Comparison of ENCODE assay signal across 11 cellular contexts in the genomic region with DNA sequence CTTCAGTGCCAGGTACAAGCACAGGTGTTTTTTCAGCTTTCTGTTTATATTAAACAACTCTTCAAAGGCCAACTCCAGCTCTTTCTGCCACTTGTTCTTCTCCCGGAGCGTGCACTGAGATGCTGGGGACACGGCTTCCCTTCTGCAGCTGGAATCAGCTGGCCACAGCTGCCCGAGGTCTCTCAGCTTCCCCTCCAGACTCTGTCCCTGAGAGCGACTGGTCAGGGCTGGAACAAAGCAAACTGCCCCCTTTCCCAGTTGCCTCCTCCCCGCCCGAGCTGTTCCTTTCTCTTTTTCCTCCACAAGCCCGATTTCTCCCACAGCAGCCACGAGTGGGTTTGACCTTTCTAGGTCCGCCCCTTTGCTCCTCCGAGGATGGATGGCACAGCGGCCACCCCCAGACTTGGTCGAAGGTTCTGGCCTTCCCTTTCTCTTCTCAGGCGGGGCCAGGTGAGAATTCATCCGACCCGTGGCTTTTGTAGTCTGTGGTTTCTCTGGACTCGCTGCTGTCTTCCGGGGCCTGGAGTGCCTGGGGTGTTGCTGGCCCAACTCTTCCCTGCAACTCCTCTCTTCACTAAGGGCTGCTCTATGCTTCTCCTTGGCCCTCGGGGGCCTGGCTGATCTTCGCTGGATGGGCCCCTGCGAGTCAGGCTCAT. TPM values are rescaled to one million over a fixed set of nuclear protein-coding genes. Genes with fewer than 3 reads are reported as not detected.
DNase-seq lines count a peak whose midpoint lies in the region; ATAC-seq and TF ChIP-seq lines count a peak whose summit lies in the region.
"Had no signal": no experiment of that assay in that cellular context is flagged by ENCODE, and none has a peak within 500 bp of the region (broad histone marks: within the 10 kb centered on the region; RNA-seq: fewer than 3 reads in every experiment).

No MANE protein-coding gene starts in this region.

- no peak for DNase-seq in activated CD8-positive, alpha-beta memory T cell treated with anti-CD3 and anti-CD28 coated beads, Interleukin-2, amount 10 ng/mL, durations not matched to agents 7 days and 5 days
- no peak for DNase-seq in activated CD8-positive, alpha-beta memory T cell treated with anti-CD3 and anti-CD28 coated beads, Interleukin-2, amount 50 U/mL, for 48 hours
- DNase-seq in activated CD8-positive, alpha-beta T cell treated with anti-CD3 and anti-CD28 coated beads, Interleukin-2, amount 10 ng/mL, durations not matched to agents 7 days and 5 days, result no peak
- DNase-seq in Caco-2 (no peak), SIG-M5 (lab: John Stamatoyannopoulos, UW) (no peak), NCI-H2171 (lab: John Stamatoyannopoulos, UW) (no peak)
- DNase-seq: MG63, NCI-H2171 treated with DMSO at 0.1 percent for 48 hours, PC-9 had no signal

- H3K9me3 Mint-ChIP-seq in activated CD8-positive, alpha-beta memory T cell treated with anti-CD3 and anti-CD28 coated beads, Interleukin-2, amount 10 ng/mL, durations not matched to agents 7 days and 5 days (ENCODE audit: low read depth), result no peaks in the 10 kb centered on the region
- no peaks in the 10 kb centered on the region for H3K9me3 Mint-ChIP-seq in activated CD8-positive, alpha-beta T cell treated with anti-CD3 and anti-CD28 coated beads, Interleukin-2, amount 10 ng/mL, durations not matched to agents 7 days and 5 days (ENCODE audit: insufficient read depth)
- H3K9me3 Mint-ChIP-seq in Caco-2 (ENCODE audit: unreplicated experiment), result no peaks in the 10 kb centered on the region

- H3K27ac ChIP-seq in mucosa of rectum (ENCODE audit: low read depth in 2 of 2, low read length in 2 of 2), result peak overlapping the region; percentile 32 to 58
- peak overlapping the region; percentile 94 for H3K27ac ChIP-seq in temporal lobe (ENCODE audit: low read depth, low read length)
- H3K27ac ChIP-seq: PC-9 had no signal

- POLR2A ChIA-PET in activated CD8-positive, alpha-beta T cell treated with anti-CD3 and anti-CD28 coated beads, Interleukin-2, amount 10 ng/mL, durations not matched to agents 7 days and 5 days (lab: Charles Lee), result interaction anchor here (1.1 kb wide), 1 partner anchor 31 kb away, joined by 3 read pairs; no protein-coding TSS in a partner anchor
- POLR2A ChIA-PET in Caco-2 (lab: Charles Lee), result no interaction called here

- no peak overlapping the region for H3K4me3 Mint-ChIP-seq in activated CD8-positive, alpha-beta memory T cell treated with anti-CD3 and anti-CD28 coated beads, Interleukin-2, amount 10 ng/mL, durations not matched to agents 7 days and 5 days
- no peak overlapping the region for H3K4me3 Mint-ChIP-seq in activated CD8-positive, alpha-beta T cell treated with anti-CD3 and anti-CD28 coated beads, Interleukin-2, amount 10 ng/mL, durations not matched to agents 7 days and 5 days
- no peak overlapping the region for H3K4me3 Mint-ChIP-seq in Caco-2 (ENCODE audit: unreplicated experiment)

- H3K9me3 ChIP-seq in mucosa of rectum (ENCODE audit: control insufficient read depth in 2 of 2, low read length in 2 of 2), result no peaks in the 10 kb centered on the region
- no peaks in the 10 kb centered on the region for H3K9me3 ChIP-seq in Caco-2
- H3K9me3 ChIP-seq: MG63 had no signal

- CTCF ChIA-PET in activated CD8-positive, alpha-beta memory T cell treated with anti-CD3 and anti-CD28 coated beads, Interleukin-2, amount 10 ng/mL, durations not matched to agents 7 days and 5 days (lab: Charles Lee), result interaction anchor here (1.1 to 1.3 kb wide), 3 partner anchors 9 to 80 kb away, joined by 3 to 5 read pairs (median 5); no protein-coding TSS in a partner anchor
- CTCF ChIA-PET in activated CD8-positive, alpha-beta T cell treated with anti-CD3 and anti-CD28 coated beads, Interleukin-2, amount 10 ng/mL, durations not matched to agents 7 days and 5 days (lab: Charles Lee), result interaction anchor here (1.1 to 2.6 kb wide), 7 partner anchors 14 to 154 kb away, joined by 3 to 13 read pairs (median 3); no protein-coding TSS in a partner anchor
- CTCF ChIA-PET in Caco-2 (lab: Charles Lee), result no interaction called here

- H3K27ac Mint-ChIP-seq in activated CD8-positive, alpha-beta memory T cell treated with anti-CD3 and anti-CD28 coated beads, Interleukin-2, amount 10 ng/mL, durations not matched to agents 7 days and 5 days, result peak overlapping the region; percentile 21
- peak overlapping the region; percentile 89 for H3K27ac Mint-ChIP-seq in activated CD8-positive, alpha-beta T cell treated with anti-CD3 and anti-CD28 coated beads, Interleukin-2, amount 10 ng/mL, durations not matched to agents 7 days and 5 days
- no peak overlapping the region for H3K27ac Mint-ChIP-seq in Caco-2 (ENCODE audit: unreplicated experiment)

- peaks cover 10 to 21% of the 10 kb centered on the region in 2 donors for H3K4me1 ChIP-seq in mucosa of rectum (ENCODE audit: control insufficient read depth in 2 of 2, insufficient read depth in 2 of 2, low read length in 2 of 2)
- H3K4me1 ChIP-seq in Caco-2, result no peaks in the 10 kb centered on the region

- intact Hi-C loops in Caco-2 (cut with micrococcal nuclease; ENCODE audit: unreplicated experiment), result no loop called here

- H3K4me3 ChIP-seq in mucosa of rectum (ENCODE audit: low read length in 2 of 2), result no peak overlapping the region
- no peak overlapping the region for H3K4me3 ChIP-seq in Caco-2 (ENCODE audit: low read depth, low read length)
- H3K4me3 ChIP-seq: MG63, PC-9 had no signal

- no peak for ATAC-seq in activated CD8-positive, alpha-beta memory T cell treated with anti-CD3 and anti-CD28 coated beads, Interleukin-2, amount 10 ng/mL, durations not matched to agents 7 days and 5 days
- ATAC-seq in activated CD8-positive, alpha-beta T cell treated with anti-CD3 and anti-CD28 coated beads, Interleukin-2, amount 10 ng/mL, durations not matched to agents 7 days and 5 days, result no peak

- H3K9ac ChIP-seq in mucosa of rectum (ENCODE audit: low read depth in 1 of 2, low read length in 2 of 2), result no peak overlapping the region

- peaks cover 6% of the 10 kb centered on the region for H3K27me3 Mint-ChIP-seq in activated CD8-positive, alpha-beta memory T cell treated with anti-CD3 and anti-CD28 coated beads, Interleukin-2, amount 10 ng/mL, durations not matched to agents 7 days and 5 days
- H3K27me3 Mint-ChIP-seq in activated CD8-positive, alpha-beta T cell treated with anti-CD3 and anti-CD28 coated beads, Interleukin-2, amount 10 ng/mL, durations not matched to agents 7 days and 5 days (ENCODE audit: low read depth), result no peaks in the 10 kb centered on the region
- H3K27me3 Mint-ChIP-seq in Caco-2 (ENCODE audit: insufficient read depth, unreplicated experiment), result no peaks in the 10 kb centered on the region

- TF ChIP-seq CTCF in Caco-2 (IDR thresholded peaks at IDR 0.05; ENCODE audit: insufficient read depth in 1 of 2, low read depth in 1 of 2, low read length in 1 of 2, severe bottlenecking in 1 of 2, unreplicated experiment in 1 of 2), result no peak

- peaks cover 35% of the 10 kb centered on the region for H3K4me1 Mint-ChIP-seq in activated CD8-positive, alpha-beta memory T cell treated with anti-CD3 and anti-CD28 coated beads, Interleukin-2, amount 10 ng/mL, durations not matched to agents 7 days and 5 days
- H3K4me1 Mint-ChIP-seq in activated CD8-positive, alpha-beta T cell treated with anti-CD3 and anti-CD28 coated beads, Interleukin-2, amount 10 ng/mL, durations not matched to agents 7 days and 5 days (ENCODE audit: low read depth), result peaks cover 37% of the 10 kb centered on the region
- H3K4me1 Mint-ChIP-seq in Caco-2 (ENCODE audit: low read depth, unreplicated experiment), result peaks cover 7% of the 10 kb centered on the region

- H3K36me3 Mint-ChIP-seq in activated CD8-positive, alpha-beta memory T cell treated with anti-CD3 and anti-CD28 coated beads, Interleukin-2, amount 10 ng/mL, durations not matched to agents 7 days and 5 days, result no peaks in the 10 kb centered on the region
- H3K36me3 Mint-ChIP-seq in activated CD8-positive, alpha-beta T cell treated with anti-CD3 and anti-CD28 coated beads, Interleukin-2, amount 10 ng/mL, durations not matched to agents 7 days and 5 days (ENCODE audit: low read depth), result no peaks in the 10 kb centered on the region
- H3K36me3 Mint-ChIP-seq in Caco-2 (ENCODE audit: insufficient read depth, unreplicated experiment), result peaks cover 43% of the 10 kb centered on the region

- no peaks in the 10 kb centered on the region for H3K36me3 ChIP-seq in mucosa of rectum (ENCODE audit: control insufficient read depth in 2 of 2, insufficient read depth in 2 of 2, low read length in 2 of 2)
- H3K36me3 ChIP-seq in Caco-2 (ENCODE audit: control insufficient read depth, insufficient read depth, low read length), result no peaks in the 10 kb centered on the region

- no TSS peak for BruUV-seq in Caco-2 (replicated peaks; lab: Mats Ljungman, UMichigan)

- H3K27me3 ChIP-seq in mucosa of rectum (ENCODE audit: control insufficient read depth in 2 of 2, insufficient read depth in 2 of 2, low read length in 2 of 2), result no peaks in the 10 kb centered on the region
- no peaks in the 10 kb centered on the region for H3K27me3 ChIP-seq in Caco-2 (replicated peaks; ENCODE audit: control insufficient read depth, insufficient read depth, low read length)
- H3K27me3 ChIP-seq: MG63 had no signal

RNA-seq across cellular contexts. Expression of a gene that starts 11.5 kb away (rescaled TPM):
- total RNA-seq in activated CD8-positive, alpha-beta memory T cell treated with anti-CD3 and anti-CD28 coated beads, Interleukin-2, amount 10 ng/mL, durations not matched to agents 7 days and 5 days, result under 1 TPM in 1 of 2 experiments, not detected in 1; 0.29 TPM
- total RNA-seq in activated CD8-positive, alpha-beta T cell treated with anti-CD3 and anti-CD28 coated beads, Interleukin-2, amount 10 ng/mL, durations not matched to agents 7 days and 5 days, result under 1 TPM in 1 of 2 experiments, not detected in 1; 0.26 TPM
- total RNA-seq in temporal lobe, result 1.7 TPM
- total RNA-seq in Caco-2 (2022), result 1.7 and 2.0 TPM in 2 replicates

RNA-seq across cellular contexts. Expression of a gene that starts 33.7 kb away (rescaled TPM):
- 1 to 10 TPM; 1.7 to 2.9 TPM for total RNA-seq in activated CD8-positive, alpha-beta memory T cell treated with anti-CD3 and anti-CD28 coated beads, Interleukin-2, amount 10 ng/mL, durations not matched to agents 7 days and 5 days
- total RNA-seq in activated CD8-positive, alpha-beta T cell treated with anti-CD3 and anti-CD28 coated beads, Interleukin-2, amount 10 ng/mL, durations not matched to agents 7 days and 5 days, result 1 to 10 TPM; 3.6 to 3.8 TPM
- 70.6 TPM for total RNA-seq in temporal lobe
- total RNA-seq in Caco-2 (2022), result 63.8 and 70.1 TPM in 2 replicates

RNA-seq across cellular contexts. Expression of a gene that starts 50.9 kb away (rescaled TPM):
- total RNA-seq in activated CD8-positive, alpha-beta memory T cell treated with anti-CD3 and anti-CD28 coated beads, Interleukin-2, amount 10 ng/mL, durations not matched to agents 7 days and 5 days, result 10 to 100 TPM; 84.5 to 94.3 TPM
- total RNA-seq in activated CD8-positive, alpha-beta T cell treated with anti-CD3 and anti-CD28 coated beads, Interleukin-2, amount 10 ng/mL, durations not matched to agents 7 days and 5 days, result 10 to 100 TPM; 67.5 TPM
- total RNA-seq in temporal lobe, result 17.9 TPM
- total RNA-seq in Caco-2 (2022), result 103 and 108 TPM in 2 replicates

Comparison
In these comparisons a context has a peak if more than half of its experiments do, and no peak if none do; other contexts are left out.
1. RNA of a gene that starts 33.7 kb away (total RNA-seq): 70.6 TPM in temporal lobe (single experiment) and 63.8 to 70.1 TPM in Caco-2; 3.6 to 3.8 TPM in activated CD8-positive, alpha-beta T cell treated with anti-CD3 and anti-CD28 coated beads, Interleukin-2, amount 10 ng/mL, durations not matched to agents 7 days and 5 days and 1.7 to 2.9 TPM in activated CD8-positive, alpha-beta memory T cell treated with anti-CD3 and anti-CD28 coated beads, Interleukin-2, amount 10 ng/mL, durations not matched to agents 7 days and 5 days; every median in the first group is over 10 times any median in the second.